Comparison of ENCODE assay signal across 7 cellular contexts in genomic region chr1:94236630-94237290, GRCh38. TPM values are rescaled to one million over a fixed set of nuclear protein-coding genes. Genes with fewer than 3 reads are reported as not detected.
DNase-seq lines count a peak whose midpoint lies in the region; ATAC-seq lines count a peak whose summit lies in the region.

No MANE protein-coding gene starts in this region.

- no peaks in the 10 kb centered on the region for H3K36me3 Mint-ChIP-seq in central memory CD8-positive, alpha-beta T cell (ENCODE audit: insufficient read depth)

- intact Hi-C loops in left colon (cut with DNase I, micrococcal nuclease) = loop anchor here in 1 of 2 donors (5.0 kb wide), 1 partner anchor 174 kb away; no protein-coding TSS in a partner anchor

- no peak for ATAC-seq in central memory CD8-positive, alpha-beta T cell (replicated peaks; ENCODE audit: extremely low read depth, poor library complexity, severe bottlenecking)
- peak; percentile 65 for ATAC-seq in left colon

- peak; percentile 55 for DNase-seq in ELR (ENCODE audit: low read depth)
- DNase-seq in H7 = peak; percentile 67
- DNase-seq in NCI-H2227 treated with DMSO at 0.1 percent for 48 hours (lab: John Stamatoyannopoulos, UW) = peak; percentile 42
- no peak for DNase-seq in central memory CD8-positive, alpha-beta T cell (ENCODE audit: low spot score in 2 of 2)
- peak; percentile 39 to 42 for DNase-seq in left colon
- no peak for DNase-seq in globus pallidus (ENCODE audit: low spot score)

- peaks cover 12% of the 10 kb centered on the region for H3K4me1 Mint-ChIP-seq in central memory CD8-positive, alpha-beta T cell

- H3K27me3 Mint-ChIP-seq in central memory CD8-positive, alpha-beta T cell = peaks cover 87% of the 10 kb centered on the region

- no peaks in the 10 kb centered on the region for H3K9me3 Mint-ChIP-seq in central memory CD8-positive, alpha-beta T cell

- H3K4me3 ChIP-seq in H7 (ENCODE audit: insufficient read depth, low read depth, low read length) = peak overlapping the region; percentile 83

- H3K4me3 Mint-ChIP-seq in central memory CD8-positive, alpha-beta T cell = peak overlapping the region; percentile 42

- no peaks in the 10 kb centered on the region for H3K36me3 ChIP-seq in H7 (replicated peaks; ENCODE audit: control insufficient read depth, insufficient read depth, low read length)

- H3K27ac ChIP-seq in temporal lobe (ENCODE audit: low read depth, low read length) = peak overlapping the region; percentile 11

- no peak overlapping the region for H3K27ac Mint-ChIP-seq in central memory CD8-positive, alpha-beta T cell (ENCODE audit: low read depth)

- peaks cover 38% of the 10 kb centered on the region for H3K27me3 ChIP-seq in H7 (ENCODE audit: control insufficient read depth, insufficient read depth, low read length)

RNA-seq across cellular contexts. Expression of gene ARHGAP29, which starts 0.6 kb away (rescaled TPM):
- 5.4 and 5.6 TPM in 2 replicates for total RNA-seq in H7 (2014; rRNA removed; shearing (Covaris generic))
- total RNA-seq in left colon (1 to 10 TPM; 3.8 to 6.3 TPM), temporal lobe (14.8 TPM)

Comparison
In these comparisons a context has a peak if more than half of its experiments do, and no peak if none do; other contexts are left out.
1. DNase-seq: peak in ELR (single experiment), H7 (single experiment), NCI-H2227 treated with DMSO at 0.1 percent for 48 hours (single experiment) and left colon (2 of 2); none in central memory CD8-positive, alpha-beta T cell (0 of 2) and globus pallidus (single experiment).